Comparison of ENCODE assay signal across 18 cellular contexts in genomic region chr7:81594767-81595166, GRCh38.
A peak's percentile ranks its signal among the peaks of the same experiment; 100 is the strongest.
DNase-seq lines count a peak whose midpoint lies in the region; ATAC-seq, FAIRE-seq and TF ChIP-seq lines count a peak whose summit lies in the region.
"Had no signal": no experiment of that assay in that cellular context is flagged by ENCODE, and none has a peak within 500 bp of the region (broad histone marks: within the 10 kb centered on the region; RNA-seq: fewer than 3 reads in every experiment).

No MANE protein-coding gene starts in this region.

- H3K27me3 ChIP-seq in body of pancreas (no peaks in the 10 kb centered on the region), left ventricle myocardium inferior (ENCODE audit: low read depth) (no peaks in the 10 kb centered on the region), aorta (ENCODE audit: control insufficient read depth in 1 of 2, insufficient read depth in 2 of 2, low read length in 1 of 2) (no peaks in the 10 kb centered on the region)

- DNase-seq in Right ventricle myocardium inferior (ENCODE audit: missing footprints) (no peak), cardiac septum (ENCODE audit: low spot score) (no peak), body of pancreas (no peak), left ventricle myocardium inferior (peak; percentile 16), aorta (peak in 1 of 2 donors; percentile 49), frontal cortex (ENCODE audit: low spot score in 2 of 2) (no peak), NOMO-1 (lab: John Stamatoyannopoulos, UW; ENCODE audit: unreplicated experiment in 2 of 2) (no peak)
- no peak for DNase-seq in stimulated activated naive CD4-positive, alpha-beta T cell treated with Interleukin-2 at 50 U/mL for 16 hours (lab: John Stamatoyannopoulos, UW)
- DNase-seq: activated CD4-positive, alpha-beta T cell treated with anti-CD3 and anti-CD28 coated beads for 1 hour; activated CD8-positive, alpha-beta memory T cell treated with anti-CD3 and anti-CD28 coated beads for 24 hours; activated T-cell treated with anti-CD3 and anti-CD28 coated beads, Interleukin-2, amount 50 U/mL, for 24 hours; GOT3; NCI-H1417 treated with DMSO at 0.1 percent for 48 hours; NCI-H69; SHP77; stimulated activated CD4-positive, alpha-beta T cell treated with anti-CD3 and anti-CD28 coated beads, Interleukin-15, amount 100 ng/mL, for 24 hours had no signal

- H3K4me1 ChIP-seq in body of pancreas (no peaks in the 10 kb centered on the region), left ventricle myocardium inferior (no peaks in the 10 kb centered on the region), aorta (ENCODE audit: control insufficient read depth in 1 of 2, insufficient read depth in 2 of 2, low read length in 2 of 2) (no peaks in the 10 kb centered on the region)

- no peak for FAIRE-seq in frontal cortex (lab: Jason Lieb, UNC)

- ATAC-seq in Right ventricle myocardium inferior = peak; percentile 78
- peak; percentile 40 for ATAC-seq in body of pancreas
- peak; percentile 60 for ATAC-seq in aorta (ENCODE audit: low FRiP score)

- H3K27ac ChIP-seq in body of pancreas (no peak overlapping the region), left ventricle myocardium inferior (replicated peaks) (no peak overlapping the region), aorta (ENCODE audit: low read depth in 1 of 2, low read length in 2 of 2) (no peak overlapping the region)
- H3K27ac ChIP-seq: C4-2B, HL-60 had no signal

- TF ChIP-seq POLR2A in body of pancreas (IDR thresholded peaks at IDR 0.05) = no peak

- no peaks in the 10 kb centered on the region for H3K9me3 ChIP-seq in body of pancreas
- no peaks in the 10 kb centered on the region for H3K9me3 ChIP-seq in left ventricle myocardium inferior (replicated peaks)
- H3K9me3 ChIP-seq in aorta (ENCODE audit: control insufficient read depth, low read length) = no peaks in the 10 kb centered on the region

- H3K4me3 ChIP-seq in body of pancreas (no peak overlapping the region), left ventricle myocardium inferior (no peak overlapping the region), aorta (ENCODE audit: low read length in 2 of 2) (no peak overlapping the region)

- WGBS in body of pancreas, 2 donors = 46 to 58% methylated on average over 1 of the region's 1 CpG
- 0 to 7% methylated on average over 1 of the region's 1 CpG for WGBS in aorta, 2 donors

- intact Hi-C loops in Right ventricle myocardium inferior (cut with DNase I) = no loop called here
- intact Hi-C loops in cardiac septum (cut with DNase I) = no loop called here
- intact Hi-C loops in body of pancreas (cut with DNase I) = no loop called here
- intact Hi-C loops in left ventricle myocardium inferior (cut with micrococcal nuclease) = no loop called here
- intact Hi-C loops in aorta (cut with DNase I) = no loop called here

- no peaks in the 10 kb centered on the region for H3K36me3 ChIP-seq in body of pancreas (replicated peaks in 1 of 2; ENCODE audit: insufficient read depth in 1 of 2, low read depth in 2 of 2)
- H3K36me3 ChIP-seq in left ventricle myocardium inferior = no peaks in the 10 kb centered on the region
- no peaks in the 10 kb centered on the region for H3K36me3 ChIP-seq in aorta (ENCODE audit: control insufficient read depth in 1 of 2, insufficient read depth in 2 of 2, low read length in 1 of 2)

- no peak for TF ChIP-seq CTCF in body of pancreas (IDR thresholded peaks at IDR 0.05)
- no peak for TF ChIP-seq CTCF in left ventricle myocardium inferior (IDR thresholded peaks at IDR 0.05; ENCODE audit: borderline replicate concordance)
